In the genomic region with DNA sequence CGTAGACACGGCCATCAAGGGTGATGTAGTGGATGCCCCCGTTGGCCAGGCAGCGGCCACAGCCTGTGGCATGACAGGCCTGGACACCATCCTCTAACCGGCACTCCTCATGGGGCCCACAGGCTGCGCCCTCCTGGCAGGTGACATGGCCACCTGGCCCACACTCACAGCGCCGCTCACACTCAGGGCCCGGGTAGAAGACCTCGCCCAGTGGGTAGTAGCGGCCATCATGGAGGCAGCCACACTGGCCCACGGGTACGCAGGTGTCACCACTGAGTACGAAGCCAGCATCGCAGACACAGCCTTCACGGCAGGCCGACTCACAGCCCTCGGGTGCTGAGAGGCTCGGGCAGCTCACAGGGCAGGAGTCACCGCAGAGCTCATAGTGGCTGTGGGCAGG, we compare ENCODE assay signal across 23 cellular contexts.
"Had no signal": no experiment of that assay in that cellular context is flagged by ENCODE, and none has a peak within 500 bp of the region (broad histone marks: within the 10 kb centered on the region; RNA-seq: fewer than 3 reads in every experiment).

No MANE protein-coding gene starts in this region.

- H3K27ac ChIP-seq: brain microvascular endothelial cell, colonic mucosa, VCaP had no signal

- ATAC-seq: activated CD8-positive, alpha-beta T cell treated with anti-CD3 and anti-CD28 coated beads for 36 hours; activated T-cell treated with anti-CD3 and anti-CD28 coated beads, Interleukin-2, amount 50 U/mL, for 4 hours; activated T-helper 17 cell treated with anti-CD3 and anti-CD28 coated beads, Interleukin-2, amount 50 U/mL, for 72 hours; esophagus mucosa; WTC11 had no signal

- DNase-seq: activated CD4-positive, alpha-beta T cell treated with anti-CD3 and anti-CD28 coated beads for 48 hours; activated CD4-positive, alpha-beta T cell treated with anti-CD3 and anti-CD28 coated beads, Interleukin-2, amount 50 U/mL, for 1 hour; activated CD4-positive, alpha-beta T cell treated with anti-CD3 and anti-CD28 coated beads, Interleukin-2, amount 50 U/mL, for 48 hours; activated CD8-positive, alpha-beta memory T cell treated with anti-CD3 and anti-CD28 coated beads for 24 hours; activated CD8-positive, alpha-beta T cell treated with anti-CD3 and anti-CD28 coated beads for 36 hours; activated effector memory CD4-positive, alpha-beta T cell treated with Interleukin-2 at 50 U/mL for 16 hours; activated gamma-delta T cell treated with Interleukin-2 at 50 U/mL for 16 hours; activated naive CD4-positive, alpha-beta T cell treated with anti-CD3 and anti-CD28 coated beads, Interleukin-2, amount 50 U/mL, for 16 hours; activated naive CD4-positive, alpha-beta T cell treated with Interleukin-2 at 50 U/mL for 16 hours; activated T-cell treated with anti-CD3 and anti-CD28 coated beads, Interleukin-2, amount 50 U/mL, for 4 hours; amniotic stem cell; anterior cingulate cortex; brain microvascular endothelial cell; caudate nucleus; colonic mucosa; effector CD8-positive, alpha-beta T cell; foreskin fibroblast; head of caudate nucleus; T-helper 2 cell had no signal

- H3K4me3 ChIP-seq: colonic mucosa had no signal

- H3K4me1 ChIP-seq: colonic mucosa had no signal

- H3K9me3 ChIP-seq: colonic mucosa had no signal

- H3K36me3 ChIP-seq: brain microvascular endothelial cell, colonic mucosa had no signal

- H3K27me3 ChIP-seq: brain microvascular endothelial cell, colonic mucosa had no signal
